ENCODE assay signal across 9 cellular contexts in the genomic region with DNA sequence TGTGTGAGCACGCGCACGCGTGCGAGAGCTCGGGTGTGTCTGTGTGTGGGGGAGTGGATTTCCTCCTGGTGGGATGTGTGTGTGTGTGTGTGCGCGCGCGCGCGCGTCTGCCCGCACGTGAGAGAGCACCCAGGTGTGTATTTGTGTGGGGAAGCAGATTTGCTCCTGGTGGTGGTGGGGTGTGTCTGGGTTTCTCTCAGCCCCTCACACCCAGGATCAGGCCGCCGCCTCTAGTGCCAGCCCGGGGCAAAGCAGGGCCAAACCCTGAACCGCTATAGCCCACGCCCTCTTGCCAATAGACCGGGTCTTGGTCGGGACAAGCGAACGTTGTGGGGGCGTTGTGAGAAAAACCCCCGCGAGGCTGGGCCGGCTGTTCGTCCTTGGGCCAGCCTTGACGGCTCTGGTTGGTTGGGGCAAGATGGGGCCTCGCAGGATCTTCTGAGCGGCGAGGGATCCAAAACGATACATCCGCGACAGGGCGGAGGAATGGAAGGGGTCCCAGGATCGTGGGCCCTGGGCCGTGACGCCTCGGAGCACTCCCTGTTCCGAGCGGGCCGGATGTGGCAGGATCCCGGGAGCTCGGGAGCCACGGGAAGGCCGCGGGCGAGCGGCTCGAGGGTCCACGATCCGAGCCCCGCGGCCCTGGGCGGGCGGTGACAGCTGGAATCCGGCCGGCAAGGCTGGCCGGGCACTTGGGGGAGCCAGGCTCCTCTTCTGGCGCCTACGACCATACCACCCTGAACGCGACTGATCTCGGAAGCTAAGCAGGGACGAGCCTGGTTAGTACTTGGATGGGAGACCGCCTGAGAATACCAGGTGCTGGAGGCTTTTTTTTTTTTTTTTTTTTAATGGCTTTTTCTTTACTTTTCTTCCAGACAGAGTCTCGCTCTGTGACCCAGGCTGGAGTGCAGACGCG.
DNase-seq lines count a peak whose midpoint lies in the region; ATAC-seq and TF ChIP-seq lines count a peak whose summit lies in the region.
"Had no signal": no experiment of that assay in that cellular context is flagged by ENCODE, and none has a peak within 500 bp of the region (broad histone marks: within the 10 kb centered on the region; RNA-seq: fewer than 3 reads in every experiment).

No MANE protein-coding gene starts in this region.

- ATAC-seq in activated naive CD4-positive, alpha-beta T cell treated with anti-CD3 and anti-CD28 coated beads, Interleukin-2, amount 50 U/mL, for 72 hours, result no peak
- no peak for ATAC-seq in HG02571 (IDR thresholded peaks at IDR 0.05; ENCODE audit: unreplicated experiment)
- ATAC-seq in GM18907 (IDR thresholded peaks at IDR 0.05; ENCODE audit: unreplicated experiment), result no peak
- no peak for ATAC-seq in HG03457 (IDR thresholded peaks at IDR 0.05; ENCODE audit: unreplicated experiment)

- H3K4me3 Mint-ChIP-seq in IgD-negative memory B cell (peak overlapping the region in 1 of 4 donors; percentile 87), neural progenitor cell (no peak overlapping the region)
- H3K4me3 Mint-ChIP-seq: activated naive CD8-positive, alpha-beta T cell had no signal

- no peaks in the 10 kb centered on the region for H3K79me2 ChIP-seq in neural progenitor cell (ENCODE audit: low read depth)

- H4K20me1 ChIP-seq in neural progenitor cell (ENCODE audit: low read depth), result no peaks in the 10 kb centered on the region

- H3K27ac Mint-ChIP-seq in IgD-negative memory B cell (peak overlapping the region in 2 of 3 donors; percentile 71 to 91), neural progenitor cell (no peak overlapping the region)
- H3K27ac Mint-ChIP-seq in activated naive CD4-positive, alpha-beta T cell treated with anti-CD3 and anti-CD28 coated beads, Interleukin-2, amount 50 U/mL, for 72 hours, result peak overlapping the region in 1 of 2 donors; percentile 36
- H3K27ac Mint-ChIP-seq: activated naive CD8-positive, alpha-beta T cell had no signal

- H3K4me1 Mint-ChIP-seq in IgD-negative memory B cell, result peaks cover 0 to 1% (median 0%) of the 10 kb centered on the region in 3 donors
- H3K4me1 Mint-ChIP-seq in neural progenitor cell, result no peaks in the 10 kb centered on the region

- H3K36me3 Mint-ChIP-seq in IgD-negative memory B cell, result no peaks in the 10 kb centered on the region
- peaks cover 5 to 10% of the 10 kb centered on the region in 2 donors for H3K36me3 Mint-ChIP-seq in activated naive CD4-positive, alpha-beta T cell treated with anti-CD3 and anti-CD28 coated beads, Interleukin-2, amount 50 U/mL, for 72 hours
- H3K36me3 Mint-ChIP-seq in neural progenitor cell, result no peaks in the 10 kb centered on the region
- H3K36me3 Mint-ChIP-seq: activated naive CD8-positive, alpha-beta T cell had no signal

- H3K27me3 ChIP-seq in neural progenitor cell, result peaks cover 36% of the 10 kb centered on the region

- no peaks in the 10 kb centered on the region for H3K36me3 ChIP-seq in neural progenitor cell

- no peaks in the 10 kb centered on the region for H3K9me3 ChIP-seq in neural progenitor cell (ENCODE audit: low read depth)

- peak; percentile 48 for DNase-seq in DMS114 treated with DMSO at 0.1 percent for 48 hours (lab: John Stamatoyannopoulos, UW; ENCODE audit: unreplicated experiment)
- peak; percentile 51 to 60 for DNase-seq in activated naive CD4-positive, alpha-beta T cell treated with anti-CD3 and anti-CD28 coated beads, Interleukin-2, amount 50 U/mL, for 72 hours (ENCODE audit: low spot score in 2 of 2)
- DNase-seq in neural progenitor cell (ENCODE audit: low spot score), result peak; percentile 16
- DNase-seq: NCI-H1436 treated with DMSO at 0.1 percent for 48 hours had no signal

- no peak overlapping the region for H2AFZ ChIP-seq in neural progenitor cell (replicated peaks)

- no peaks in the 10 kb centered on the region for H3K4me1 ChIP-seq in neural progenitor cell

- H3K9me3 Mint-ChIP-seq in IgD-negative memory B cell (peaks cover 0 to 11% (median 6%) of the 10 kb centered on the region in 3 donors), neural progenitor cell (peaks cover 6% of the 10 kb centered on the region)
- peaks cover 6 to 9% of the 10 kb centered on the region in 2 donors for H3K9me3 Mint-ChIP-seq in activated naive CD4-positive, alpha-beta T cell treated with anti-CD3 and anti-CD28 coated beads, Interleukin-2, amount 50 U/mL, for 72 hours

- TF ChIP-seq CTCF in neural progenitor cell (IDR thresholded peaks at IDR 0.05), result no peak

- H3K27ac ChIP-seq in neural progenitor cell, result no peak overlapping the region

- H3K9ac ChIP-seq in neural progenitor cell, result no peak overlapping the region

- no peaks in the 10 kb centered on the region for H3F3A ChIP-seq in neural progenitor cell (ENCODE audit: low read depth)

- no peak overlapping the region for H3K4me2 ChIP-seq in neural progenitor cell

- H3K4me3 ChIP-seq in neural progenitor cell, result no peak overlapping the region

- H3K27me3 Mint-ChIP-seq in IgD-negative memory B cell (no peaks in the 10 kb centered on the region), neural progenitor cell (ENCODE audit: insufficient read depth, low read depth) (peaks cover 33% of the 10 kb centered on the region)
- H3K27me3 Mint-ChIP-seq: activated naive CD8-positive, alpha-beta T cell had no signal
